ENCODE assay signal across 13 cellular contexts in the genomic region with DNA sequence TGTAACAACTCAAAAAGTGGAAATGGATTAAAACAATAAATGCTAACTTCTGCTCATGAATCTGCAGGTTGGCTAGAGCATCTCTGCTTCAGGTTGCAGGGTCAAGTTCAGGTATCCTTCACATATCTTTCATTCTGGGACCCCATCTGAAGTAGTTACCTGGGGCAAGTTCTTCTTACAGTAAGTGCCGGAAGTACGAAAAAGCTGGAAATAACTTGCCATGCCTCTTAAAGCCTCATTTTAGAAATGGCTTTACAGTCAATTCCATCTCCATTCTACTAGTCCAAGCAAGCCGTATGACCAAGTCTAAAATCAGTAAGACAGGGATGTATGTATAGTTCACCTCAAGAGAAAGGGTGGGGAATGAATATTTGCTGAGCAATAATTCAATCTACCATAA.
DNase-seq lines count a peak whose midpoint lies in the region; ATAC-seq, FAIRE-seq and TF ChIP-seq lines count a peak whose summit lies in the region.
"Had no signal": no experiment of that assay in that cellular context is flagged by ENCODE, and none has a peak within 500 bp of the region (broad histone marks: within the 10 kb centered on the region; RNA-seq: fewer than 3 reads in every experiment).

No MANE protein-coding gene starts in this region.

- no peak for TF ChIP-seq POLR2A in thyroid gland (IDR thresholded peaks at IDR 0.05)

- H3K27me3 ChIP-seq in small intestine (ENCODE audit: control insufficient read depth in 2 of 2, insufficient read depth in 2 of 2, low read length in 2 of 2) (no peaks in the 10 kb centered on the region), thyroid gland (no peaks in the 10 kb centered on the region)
- no peaks in the 10 kb centered on the region for H3K27me3 ChIP-seq in CD8-positive, alpha-beta memory T cell (ENCODE audit: insufficient read depth, low read length, poor library complexity, severe bottlenecking)
- H3K27me3 ChIP-seq: left lung had no signal

- H3K4me1 ChIP-seq in small intestine (ENCODE audit: control insufficient read depth in 2 of 2, insufficient read depth in 1 of 2, low read depth in 1 of 2, low read length in 1 of 2): peaks cover 0 to 5% of the 10 kb centered on the region in 2 donors
- H3K4me1 ChIP-seq in CD8-positive, alpha-beta memory T cell (ENCODE audit: insufficient read depth, low read length): peaks cover 13% of the 10 kb centered on the region
- H3K4me1 ChIP-seq in thyroid gland: no peaks in the 10 kb centered on the region
- H3K4me1 ChIP-seq: parathyroid adenoma had no signal

- intact Hi-C loops in thyroid gland (cut with DNase I): no loop called here

- peaks cover 18% of the 10 kb centered on the region for H3K4me1 Mint-ChIP-seq in activated CD4-positive, alpha-beta memory T cell treated with anti-CD3 and anti-CD28 coated beads, Interleukin-2, amount 10 ng/mL, durations not matched to agents 7 days and 5 days
- H3K4me1 Mint-ChIP-seq in CD8-positive, alpha-beta memory T cell: peaks cover 18 to 36% (median 26%) of the 10 kb centered on the region in 3 donors

- WGBS in small intestine, 3 donors: 87 to 89% (median 88%) methylated on average over 3 of the region's 3 CpGs
- WGBS in thyroid gland, 2 donors: 93 to 96% methylated on average over 3 of the region's 3 CpGs

- peak; percentile 5 for ATAC-seq in GM18873 (IDR thresholded peaks at IDR 0.05; ENCODE audit: low FRiP score, unreplicated experiment)
- ATAC-seq in HG02884 (IDR thresholded peaks at IDR 0.05; ENCODE audit: unreplicated experiment): peak; percentile 15
- no peak for ATAC-seq in HG02798 (IDR thresholded peaks at IDR 0.05; ENCODE audit: poor library complexity, unreplicated experiment)

- FAIRE-seq in small intestine (lab: Jason Lieb, UNC): no peak

- no peak for DNase-seq in activated CD4-positive, alpha-beta memory T cell treated with anti-CD3 and anti-CD28 coated beads, Interleukin-2, amount 10 ng/mL, durations not matched to agents 7 days and 5 days
- DNase-seq in small intestine (no peak), thyroid gland (no peak)
- no peak for DNase-seq in CD8-positive, alpha-beta memory T cell
- DNase-seq: activated effector memory CD4-positive, alpha-beta T cell treated with anti-CD3 and anti-CD28 coated beads, Interleukin-2, amount 50 U/mL, for 16 hours; left lung; NCI-H187 treated with DMSO at 0.1 percent for 48 hours; stimulated activated CD4-positive, alpha-beta T cell treated with anti-CD3 and anti-CD28 coated beads, Interleukin-2, amount 100 ng/mL, for 48 hours had no signal

- no peak overlapping the region for H3K4me3 Mint-ChIP-seq in activated CD4-positive, alpha-beta memory T cell treated with anti-CD3 and anti-CD28 coated beads, Interleukin-2, amount 10 ng/mL, durations not matched to agents 7 days and 5 days
- H3K4me3 Mint-ChIP-seq in CD8-positive, alpha-beta memory T cell: no peak overlapping the region

- H3K27me3 Mint-ChIP-seq in activated CD4-positive, alpha-beta memory T cell treated with anti-CD3 and anti-CD28 coated beads, Interleukin-2, amount 10 ng/mL, durations not matched to agents 7 days and 5 days: no peaks in the 10 kb centered on the region
- H3K27me3 Mint-ChIP-seq in CD8-positive, alpha-beta memory T cell: no peaks in the 10 kb centered on the region

- H3K9me3 ChIP-seq in small intestine (ENCODE audit: control insufficient read depth, low read depth) (no peaks in the 10 kb centered on the region), thyroid gland (no peaks in the 10 kb centered on the region)
- H3K9me3 ChIP-seq in CD8-positive, alpha-beta memory T cell (ENCODE audit: low read length): no peaks in the 10 kb centered on the region
- H3K9me3 ChIP-seq: HAP-1, left lung had no signal

- peak overlapping the region; percentile 54 for H3K27ac Mint-ChIP-seq in activated CD4-positive, alpha-beta memory T cell treated with anti-CD3 and anti-CD28 coated beads, Interleukin-2, amount 10 ng/mL, durations not matched to agents 7 days and 5 days
- H3K27ac Mint-ChIP-seq in CD8-positive, alpha-beta memory T cell: peak overlapping the region in 2 of 8 donors; percentile 22 to 39

- POLR2A ChIA-PET in activated CD4-positive, alpha-beta memory T cell treated with anti-CD3 and anti-CD28 coated beads, Interleukin-2, amount 10 ng/mL, durations not matched to agents 7 days and 5 days (lab: Charles Lee): interaction anchor here (0.7 kb wide), 1 partner anchor 85 kb away, joined by 3 read pairs; no protein-coding TSS in a partner anchor
- POLR2A ChIA-PET in CD8-positive, alpha-beta memory T cell (lab: Charles Lee): no interaction called here

- H3K36me3 ChIP-seq in small intestine (ENCODE audit: control insufficient read depth in 2 of 2, insufficient read depth in 2 of 2, low read length in 2 of 2) (no peaks in the 10 kb centered on the region), thyroid gland (no peaks in the 10 kb centered on the region)
- no peaks in the 10 kb centered on the region for H3K36me3 ChIP-seq in CD8-positive, alpha-beta memory T cell (ENCODE audit: insufficient read depth, low read length)
- H3K36me3 ChIP-seq: HAP-1, left lung had no signal

- no peak for TF ChIP-seq CTCF in thyroid gland (IDR thresholded peaks at IDR 0.05)

- H3K4me3 ChIP-seq in small intestine (ENCODE audit: low read depth in 1 of 2, low read length in 2 of 2): no peak overlapping the region
- H3K4me3 ChIP-seq in CD8-positive, alpha-beta memory T cell (ENCODE audit: low read length): no peak overlapping the region
- no peak overlapping the region for H3K4me3 ChIP-seq in thyroid gland (replicated peaks in 1 of 3)
- H3K4me3 ChIP-seq: HAP-1, left lung had no signal

- CTCF ChIA-PET in activated CD4-positive, alpha-beta memory T cell treated with anti-CD3 and anti-CD28 coated beads, Interleukin-2, amount 10 ng/mL, durations not matched to agents 7 days and 5 days (lab: Charles Lee): interaction anchor here (1.2 kb wide), 1 partner anchor 129 kb away, joined by 3 read pairs; no protein-coding TSS in a partner anchor
- CTCF ChIA-PET in CD8-positive, alpha-beta memory T cell (lab: Charles Lee): interaction anchor here (1.0 kb wide), 1 partner anchor 129 kb away, joined by 3 read pairs; no protein-coding TSS in a partner anchor

- no peaks in the 10 kb centered on the region for H3K9me3 Mint-ChIP-seq in activated CD4-positive, alpha-beta memory T cell treated with anti-CD3 and anti-CD28 coated beads, Interleukin-2, amount 10 ng/mL, durations not matched to agents 7 days and 5 days
- H3K9me3 Mint-ChIP-seq in CD8-positive, alpha-beta memory T cell: no peaks in the 10 kb centered on the region

- no peaks in the 10 kb centered on the region for H3K36me3 Mint-ChIP-seq in activated CD4-positive, alpha-beta memory T cell treated with anti-CD3 and anti-CD28 coated beads, Interleukin-2, amount 10 ng/mL, durations not matched to agents 7 days and 5 days (ENCODE audit: low read depth)
- H3K36me3 Mint-ChIP-seq in CD8-positive, alpha-beta memory T cell: no peaks in the 10 kb centered on the region

- H3K27ac ChIP-seq in small intestine (ENCODE audit: low read depth in 1 of 2, low read length in 1 of 2): peak overlapping the region; percentile 3 to 32
- H3K27ac ChIP-seq in CD8-positive, alpha-beta memory T cell (ENCODE audit: low read depth, low read length): no peak overlapping the region
- no peak overlapping the region for H3K27ac ChIP-seq in thyroid gland
- H3K27ac ChIP-seq: parathyroid adenoma had no signal

Comparison
In these comparisons a context has a peak if more than half of its experiments do, and no peak if none do; other contexts are left out.
1. H3K27ac ChIP-seq: peak in small intestine (2 of 2); none in CD8-positive, alpha-beta memory T cell (single experiment) and thyroid gland (0 of 3).